Comparison of ENCODE assay signal across 8 cellular contexts in the genomic region with DNA sequence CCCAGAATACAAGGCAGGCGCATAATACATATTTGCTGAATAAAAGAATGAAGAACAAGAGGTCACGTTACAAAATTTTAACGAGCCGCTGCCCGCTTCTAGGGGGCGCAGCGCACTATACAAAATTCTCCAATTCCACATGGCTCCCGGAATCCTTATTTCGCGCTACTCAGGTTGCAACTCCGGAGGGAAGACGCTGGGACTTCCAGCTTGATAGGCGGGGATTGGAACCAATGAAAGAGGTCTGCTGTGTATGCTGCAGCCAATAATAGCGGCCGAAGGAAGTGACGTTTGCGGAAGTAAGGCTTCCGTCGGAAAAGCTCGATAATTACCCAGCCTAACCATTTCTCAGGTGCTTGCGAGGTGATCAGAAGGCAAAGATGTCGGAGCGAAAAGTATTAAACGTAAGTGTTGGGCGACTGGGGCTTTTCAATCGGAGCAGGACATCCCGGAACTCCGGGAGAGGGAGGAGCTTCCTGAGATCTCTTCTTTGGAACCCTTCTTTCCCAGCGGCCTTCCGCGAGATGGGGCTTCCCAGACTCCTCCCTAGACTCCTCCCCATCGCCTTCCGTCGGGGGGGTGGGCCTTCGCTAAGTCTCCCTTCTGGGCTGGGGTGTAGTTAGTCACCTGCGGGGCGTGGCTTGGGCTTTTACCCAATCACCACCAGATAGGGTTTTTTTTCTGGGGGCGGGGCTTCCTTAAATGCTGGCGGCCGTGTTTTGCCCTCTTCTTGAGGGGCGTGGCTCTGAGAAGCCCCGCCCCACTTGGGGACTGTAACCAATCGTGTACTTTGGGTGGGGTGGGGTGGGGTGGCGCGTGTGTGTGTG.
A peak's percentile ranks its signal among the peaks of the same experiment; 100 is the strongest.
DNase-seq lines count a peak whose midpoint lies in the region; ATAC-seq lines count a peak whose summit lies in the region.

YJU2 (plus strand) TSS at position 314 of the 827 bp plus-strand sequence; CDS start at position 381, 67 bp downstream.

- H3K27ac ChIP-seq in BLaER1 treated with 17β-estradiol and CSF1 and Interleukin-3, amounts not matched to agents 10 nM and 100 nM: peak within 1 kb of the TSS; percentile 90 to 99 (median 96)
- H3K27ac ChIP-seq in cingulate gyrus (ENCODE audit: low read depth, low read length): peak within 1 kb of the TSS; percentile 97

- peak within 1 kb of the TSS; percentile 66 to 87 (median 76) for H3K4me2 ChIP-seq in BLaER1 treated with 17β-estradiol and CSF1 and Interleukin-3, amounts not matched to agents 10 nM and 100 nM

- ATAC-seq in HG03460 (IDR thresholded peaks at IDR 0.05; ENCODE audit: unreplicated experiment): peak; percentile 88

- H3K9me3 ChIP-seq in BLaER1 treated with 17β-estradiol and CSF1 and Interleukin-3, amounts not matched to agents 10 nM and 100 nM (replicated peaks in 1 of 11): peaks cover 0 to 3% (median under 1%) of the 10 kb centered on the region in 11 experiments; a peak in 6 of 22 replicates

- peaks cover 0 to 31% (median 9%) of the 10 kb centered on the region in 11 experiments; a peak in 11 of 22 replicates for H4K20me1 ChIP-seq in BLaER1 treated with 17β-estradiol and CSF1 and Interleukin-3, amounts not matched to agents 10 nM and 100 nM

- H3K9ac ChIP-seq in BLaER1 treated with 17β-estradiol and CSF1 and Interleukin-3, amounts not matched to agents 10 nM and 100 nM: peak within 1 kb of the TSS; percentile 89 to 95 (median 94)

- DNase-seq in GM19240 (ENCODE audit: insufficient read length, low spot score) (peak; percentile 99), NCI-H524 treated with DMSO at 0.1 percent for 48 hours (lab: John Stamatoyannopoulos, UW) (peak; percentile 98), kidney tubule cell (ENCODE audit: low spot score) (peak; percentile 99)
- DNase-seq in activated CD4-positive, alpha-beta T cell treated with anti-CD3 and anti-CD28 coated beads for 4 hours: peak; percentile 99 to 100
- peak; percentile 96 to 99 (median 98) for DNase-seq in stimulated activated CD4-positive, alpha-beta T cell treated with anti-CD3 and anti-CD28 coated beads, Interleukin-1b, Interleukin-23, amount 100 ng/mL, for 24 hours (ENCODE audit: low read depth in 4 of 4, low spot score in 1 of 4)

- H3K36me3 ChIP-seq in BLaER1 treated with 17β-estradiol and CSF1 and Interleukin-3, amounts not matched to agents 10 nM and 100 nM: peaks cover 32 to 44% (median 39%) of the 10 kb centered on the region in 11 experiments

- H3K4me1 ChIP-seq in BLaER1 treated with 17β-estradiol and CSF1 and Interleukin-3, amounts not matched to agents 10 nM and 100 nM: peaks cover 20 to 38% (median 27%) of the 10 kb centered on the region in 10 experiments

- no peaks in the 10 kb centered on the region for H3K27me3 ChIP-seq in BLaER1 treated with 17β-estradiol and CSF1 and Interleukin-3, amounts not matched to agents 10 nM and 100 nM

- peak within 1 kb of the TSS; percentile 57 to 77 (median 70) for H3K4me3 ChIP-seq in BLaER1 treated with 17β-estradiol and CSF1 and Interleukin-3, amounts not matched to agents 10 nM and 100 nM

Comparison
In these comparisons a context has a peak if more than half of its experiments do, and no peak if none do; other contexts are left out.
1. Peak in every context shown above with its lines: DNase-seq, ATAC-seq, H3K4me3 ChIP-seq and H3K27ac ChIP-seq.